In the genomic region with DNA sequence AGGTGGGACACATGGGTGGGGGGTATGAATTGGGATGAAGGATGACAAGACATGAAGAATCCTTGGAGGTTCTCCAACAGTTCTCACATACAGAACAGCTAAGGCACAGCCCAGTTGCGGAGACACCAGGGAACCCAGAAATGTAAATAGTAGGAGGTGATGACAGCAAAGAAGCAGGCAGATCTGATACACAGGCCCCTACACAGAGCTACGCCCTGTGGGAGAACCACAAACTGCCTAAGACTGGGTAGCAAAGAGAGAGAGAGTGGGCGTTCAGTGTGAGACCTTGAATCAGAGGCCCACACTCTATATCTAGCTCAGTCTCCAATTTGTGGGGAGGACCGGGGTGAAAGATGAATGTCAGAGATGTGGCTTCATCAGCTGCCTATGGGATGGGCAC, we compare ENCODE assay signal across 1 cellular context.
TF ChIP-seq lines count a peak whose summit lies in the region.

No MANE protein-coding gene starts in this region.

TF ChIP-seq in K562, 482 proteins besides CTCF, POLR2A, EP300 and RAD21 (continued from another document):
- TF ChIP-seq ZNF639 (CRISPR knock-in tag; conservative IDR thresholded peaks at IDR 0.05 in 1 of 2, IDR thresholded peaks at IDR 0.05 in 1 of 2) = no peak
- TF ChIP-seq EGR1 (conservative IDR thresholded peaks at IDR 0.05) = peak; percentile 81
- TF ChIP-seq KDM1A (IDR thresholded peaks at IDR 0.05) = peak in 1 of 2 experiments; percentile 8; a peak in 1 of 4 replicates
